Comparison of ENCODE assay signal across 7 cellular contexts in genomic region chr15:90260731-90261130, GRCh38. TPM values are rescaled to one million over a fixed set of nuclear protein-coding genes. Genes with fewer than 3 reads are reported as not detected.
DNase-seq lines count a peak whose midpoint lies in the region; FAIRE-seq and TF ChIP-seq lines count a peak whose summit lies in the region.
"Not testable (repeated sequence)": the region's sequence is repeated elsewhere in the genome, so short reads cannot be mapped to it uniquely, and the experiment has no call there.
"Had no signal": no experiment of that assay in that cellular context is flagged by ENCODE, and none has a peak within 500 bp of the region (broad histone marks: within the 10 kb centered on the region; RNA-seq: fewer than 3 reads in every experiment).

No MANE protein-coding gene starts in this region.

- FAIRE-seq in endothelial cell of umbilical vein (lab: Jason Lieb, UNC): peak; percentile 90

- CTCF ChIA-PET in endothelial cell of umbilical vein (lab: Charles Lee): interaction anchor here (0.9 to 3.5 kb wide), 4 partner anchors 9 to 27 kb away, joined by 3 to 20 read pairs (median 4); partner anchors contain the start of genes CIB1, GDPGP1 and TTLL13

- H3K9me1 ChIP-seq in endothelial cell of umbilical vein (replicated peaks; ENCODE audit: control insufficient read depth, extremely low read depth, insufficient read depth, low read length): not testable (repeated sequence)

- peaks cover 15 to 52% (median 36%) of the 10 kb centered on the region in 10 experiments for H3K4me1 ChIP-seq in BLaER1 treated with 17β-estradiol and CSF1 and Interleukin-3, amounts not matched to agents 10 nM and 100 nM
- peaks cover 50% of the 10 kb centered on the region for H3K4me1 ChIP-seq in endothelial cell of umbilical vein (ENCODE audit: control insufficient read depth, extremely low read depth, insufficient read depth, low read length)

- not testable (repeated sequence) for H3K4me3 ChIP-seq in BLaER1 treated with 17β-estradiol and CSF1 and Interleukin-3, amounts not matched to agents 10 nM and 100 nM; endothelial cell of umbilical vein (replicated peaks in 1 of 3; ENCODE audit: insufficient read depth in 1 of 3, low read depth in 1 of 3, low read length in 3 of 3)

- intact Hi-C loops in endothelial cell of umbilical vein (cut with micrococcal nuclease): not testable (repeated sequence)

- not testable (repeated sequence) for BruUV-seq in endothelial cell of umbilical vein (replicated peaks; lab: Mats Ljungman, UMichigan)

- H3K9me3 ChIP-seq in BLaER1 treated with 17β-estradiol and CSF1 and Interleukin-3, amounts not matched to agents 10 nM and 100 nM (replicated peaks in 1 of 11); endothelial cell of umbilical vein (replicated peaks; ENCODE audit: control insufficient read depth, insufficient read depth, low read length): not testable (repeated sequence)

- TF ChIP-seq CTCF in endothelial cell of umbilical vein (IDR thresholded peaks at IDR 0.05; ENCODE audit: extremely low read depth in 1 of 2, insufficient read depth in 1 of 2, low read depth in 1 of 2, low read length in 2 of 2): not testable (repeated sequence)

- H3K27ac ChIP-seq in BLaER1 treated with 17β-estradiol and CSF1 and Interleukin-3, amounts not matched to agents 10 nM and 100 nM: not testable (repeated sequence)
- H3K27ac ChIP-seq in endothelial cell of umbilical vein (ENCODE audit: insufficient read depth, low read depth, low read length): peak overlapping the region; percentile 68

- H3K9ac ChIP-seq in BLaER1 treated with 17β-estradiol and CSF1 and Interleukin-3, amounts not matched to agents 10 nM and 100 nM; endothelial cell of umbilical vein (replicated peaks; ENCODE audit: extremely low read depth, insufficient read depth, low read length): not testable (repeated sequence)

- peak overlapping the region in 9 of 11 experiments; percentile 26 to 65 (median 43); a peak in 16 of 22 replicates for H3K4me2 ChIP-seq in BLaER1 treated with 17β-estradiol and CSF1 and Interleukin-3, amounts not matched to agents 10 nM and 100 nM
- peak overlapping the region; percentile 42 for H3K4me2 ChIP-seq in endothelial cell of umbilical vein (ENCODE audit: insufficient read depth, low read length)

- not testable (repeated sequence) for H3K27me3 ChIP-seq in BLaER1 treated with 17β-estradiol and CSF1 and Interleukin-3, amounts not matched to agents 10 nM and 100 nM; endothelial cell of umbilical vein (ENCODE audit: control insufficient read depth in 2 of 2, insufficient read depth in 2 of 2, low read length in 2 of 2)

- POLR2A ChIA-PET in endothelial cell of umbilical vein (lab: Charles Lee): interaction anchor here (1.5 kb wide), 1 partner anchor 11 kb away, joined by 6 read pairs; the partner anchor contains the start of gene TTLL13

- H4K20me1 ChIP-seq in BLaER1 treated with 17β-estradiol and CSF1 and Interleukin-3, amounts not matched to agents 10 nM and 100 nM; endothelial cell of umbilical vein (replicated peaks; ENCODE audit: control insufficient read depth, extremely low read depth, insufficient read depth, low read length): not testable (repeated sequence)

- H2AFZ ChIP-seq in endothelial cell of umbilical vein (ENCODE audit: low read depth, low read length): not testable (repeated sequence)

- DNase-seq in dermis blood vessel endothelial cell (peak; percentile 57), endothelial cell of umbilical vein (ENCODE audit: low read depth, low spot score) (peak; percentile 58), pulmonary artery endothelial cell (ENCODE audit: low read depth, low spot score) (peak; percentile 29)

- not testable (repeated sequence) for H3K79me2 ChIP-seq in endothelial cell of umbilical vein (ENCODE audit: control insufficient read depth, insufficient read depth, low read length)

- H3K36me3 ChIP-seq in BLaER1 treated with 17β-estradiol and CSF1 and Interleukin-3, amounts not matched to agents 10 nM and 100 nM; endothelial cell of umbilical vein (ENCODE audit: control insufficient read depth in 2 of 2, extremely low read depth in 1 of 2, insufficient read depth in 2 of 2, low read length in 2 of 2): not testable (repeated sequence)

- dilution Hi-C loops in endothelial cell of umbilical vein (cut with MboI; ENCODE audit: extremely low pct_ligation_motif_present, low sequenced_read_pairs): not testable (repeated sequence)

- not testable (repeated sequence) for TF ChIP-seq POLR2A in endothelial cell of umbilical vein (IDR thresholded peaks at IDR 0.05; ENCODE audit: low read depth, low read length)

RNA-seq across cellular contexts. Expression of gene NGRN, which starts 4.7 kb away (rescaled TPM):
- total RNA-seq in dermis blood vessel endothelial cell (68.1 and 92.9 TPM in 2 replicates), endothelial cell of umbilical vein (56.5 and 60.7 TPM in 2 replicates), pulmonary artery endothelial cell (53.4 and 87.3 TPM in 2 replicates)
- 25.7 and 28.9 TPM in 2 replicates for polyA plus RNA-seq in endothelial cell of umbilical vein
- polyA plus RNA-seq in endothelial cell of umbilical vein (2011; cell fraction: cytosol; rRNA removed): 37.4 and 38.4 TPM in 2 replicates
- polyA plus RNA-seq in endothelial cell of umbilical vein (2011; cell fraction: nucleus; rRNA removed): 19.0 and 25.1 TPM in 2 replicates
- polyA plus RNA-seq in endothelial cell of umbilical vein (2012): 41.9 and 52.3 TPM in 2 replicates
- polyA minus RNA-seq in endothelial cell of umbilical vein: 29.1 and 34.3 TPM in 2 replicates
- polyA minus RNA-seq in endothelial cell of umbilical vein (2011; cell fraction: cytosol; rRNA and poly(A)+ RNA removed): 22.3 TPM
- polyA minus RNA-seq in endothelial cell of umbilical vein (2011; cell fraction: nucleus; rRNA and poly(A)+ RNA removed): 10.8 and 13.3 TPM in 2 replicates

RNA-seq across cellular contexts. Expression of gene TTLL13, which starts 11.4 kb away (rescaled TPM):
- total RNA-seq in dermis blood vessel endothelial cell: 0.09 and 0.17 TPM in 2 replicates
- not detected in 2 replicates for total RNA-seq in endothelial cell of umbilical vein
- polyA plus RNA-seq in endothelial cell of umbilical vein: 0.04 and 0.05 TPM in 2 replicates
- polyA plus RNA-seq in endothelial cell of umbilical vein (2011; cell fraction: cytosol; rRNA removed): 0.03 and 0.04 TPM in 2 replicates
- 0.16 and 0.31 TPM in 2 replicates for polyA plus RNA-seq in endothelial cell of umbilical vein (2011; cell fraction: nucleus; rRNA removed)
- 1.5 TPM in 1 of 2 replicates, not detected in the other for polyA plus RNA-seq in endothelial cell of umbilical vein (2012)
- not detected in 2 replicates for polyA minus RNA-seq in endothelial cell of umbilical vein
- polyA minus RNA-seq in endothelial cell of umbilical vein (2011; cell fraction: cytosol; rRNA and poly(A)+ RNA removed): not detected
- polyA minus RNA-seq in endothelial cell of umbilical vein (2011; cell fraction: nucleus; rRNA and poly(A)+ RNA removed): 0.19 TPM in 1 of 2 replicates, not detected in the other
- total RNA-seq in pulmonary artery endothelial cell: 0.04 TPM in 1 of 2 replicates, not detected in the other
- total RNA-seq: A673, G401 had no signal
- polyA plus RNA-seq: CD4-positive, alpha-beta memory T cell had no signal

RNA-seq across cellular contexts. Expression of gene GDPGP1, which starts 26.7 kb away (rescaled TPM):
- total RNA-seq in dermis blood vessel endothelial cell: 11.7 and 13.6 TPM in 2 replicates
- total RNA-seq in endothelial cell of umbilical vein: 4.4 and 7.2 TPM in 2 replicates
- 4.8 and 6.0 TPM in 2 replicates for polyA plus RNA-seq in endothelial cell of umbilical vein
- polyA plus RNA-seq in endothelial cell of umbilical vein (2011; cell fraction: cytosol; rRNA removed): 2.9 and 3.6 TPM in 2 replicates
- 2.9 and 3.8 TPM in 2 replicates for polyA plus RNA-seq in endothelial cell of umbilical vein (2011; cell fraction: nucleus; rRNA removed)
- polyA plus RNA-seq in endothelial cell of umbilical vein (2012): 2.1 and 2.2 TPM in 2 replicates
- 10.7 and 14.9 TPM in 2 replicates for polyA minus RNA-seq in endothelial cell of umbilical vein
- 7.3 TPM for polyA minus RNA-seq in endothelial cell of umbilical vein (2011; cell fraction: cytosol; rRNA and poly(A)+ RNA removed)
- 2.1 and 5.1 TPM in 2 replicates for polyA minus RNA-seq in endothelial cell of umbilical vein (2011; cell fraction: nucleus; rRNA and poly(A)+ RNA removed)
- total RNA-seq in pulmonary artery endothelial cell: 7.3 and 10.2 TPM in 2 replicates

RNA-seq across cellular contexts. Expression of gene CIB1, which starts 27.0 kb away (rescaled TPM):
- total RNA-seq in dermis blood vessel endothelial cell: 22.5 and 26.2 TPM in 2 replicates
- 58.3 and 61.0 TPM in 2 replicates for total RNA-seq in endothelial cell of umbilical vein
- polyA plus RNA-seq in endothelial cell of umbilical vein: 105 and 137 TPM in 2 replicates
- polyA plus RNA-seq in endothelial cell of umbilical vein (2011; cell fraction: cytosol; rRNA removed): 88.7 and 98.1 TPM in 2 replicates
- 52.8 and 62.9 TPM in 2 replicates for polyA plus RNA-seq in endothelial cell of umbilical vein (2011; cell fraction: nucleus; rRNA removed)
- polyA plus RNA-seq in endothelial cell of umbilical vein (2012): 75.2 and 82.5 TPM in 2 replicates
- polyA minus RNA-seq in endothelial cell of umbilical vein: 33.8 and 37.8 TPM in 2 replicates
- polyA minus RNA-seq in endothelial cell of umbilical vein (2011; cell fraction: cytosol; rRNA and poly(A)+ RNA removed): 31.9 TPM
- 8.5 and 8.9 TPM in 2 replicates for polyA minus RNA-seq in endothelial cell of umbilical vein (2011; cell fraction: nucleus; rRNA and poly(A)+ RNA removed)
- total RNA-seq in pulmonary artery endothelial cell: 33.4 and 44.6 TPM in 2 replicates

RNA-seq across cellular contexts. Expression of gene SEMA4B, which starts 59.6 kb away (rescaled TPM):
- total RNA-seq in dermis blood vessel endothelial cell (6.3 and 9.4 TPM in 2 replicates), endothelial cell of umbilical vein (7.1 and 7.8 TPM in 2 replicates), pulmonary artery endothelial cell (12.5 and 15.9 TPM in 2 replicates)
- polyA plus RNA-seq in endothelial cell of umbilical vein: 6.1 and 7.5 TPM in 2 replicates
- polyA plus RNA-seq in endothelial cell of umbilical vein (2011; cell fraction: cytosol; rRNA removed): 4.0 and 4.6 TPM in 2 replicates
- polyA plus RNA-seq in endothelial cell of umbilical vein (2011; cell fraction: nucleus; rRNA removed): 5.5 and 6.2 TPM in 2 replicates
- polyA plus RNA-seq in endothelial cell of umbilical vein (2012): 12.0 and 13.0 TPM in 2 replicates
- polyA minus RNA-seq in endothelial cell of umbilical vein: 6.9 and 13.6 TPM in 2 replicates
- polyA minus RNA-seq in endothelial cell of umbilical vein (2011; cell fraction: cytosol; rRNA and poly(A)+ RNA removed): 23.8 TPM
- 6.3 and 9.6 TPM in 2 replicates for polyA minus RNA-seq in endothelial cell of umbilical vein (2011; cell fraction: nucleus; rRNA and poly(A)+ RNA removed)
